Comparison of ENCODE assay signal across 17 cellular contexts in genomic region chr6:168318579-168319278, GRCh38. TPM values are rescaled to one million over a fixed set of nuclear protein-coding genes. Genes with fewer than 3 reads are reported as not detected.
DNase-seq lines count a peak whose midpoint lies in the region; ATAC-seq, FAIRE-seq and TF ChIP-seq lines count a peak whose summit lies in the region.
"Had no signal": no experiment of that assay in that cellular context is flagged by ENCODE, and none has a peak within 500 bp of the region (broad histone marks: within the 10 kb centered on the region; RNA-seq: fewer than 3 reads in every experiment).

No MANE protein-coding gene starts in this region.

- POLR2A ChIA-PET in A549 (lab: Yijun Ruan, JAX), result no interaction called here

- CTCF ChIA-PET in A549 (lab: Yijun Ruan, JAX), result no interaction called here

- no peak for TF ChIP-seq RAD21 in A549 (conservative IDR thresholded peaks at IDR 0.05 in 1 of 2, IDR thresholded peaks at IDR 0.05 in 1 of 2)

- H3K4me2 ChIP-seq in A549, result peak overlapping the region; percentile 94

- peaks cover 18% of the 10 kb centered on the region for H3K27me3 Mint-ChIP-seq in chondrocyte (ENCODE audit: low read depth)
- peaks cover 43% of the 10 kb centered on the region for H3K27me3 Mint-ChIP-seq in osteocyte (ENCODE audit: unreplicated experiment)

- WGBS in A549 (ENCODE audit: missing lambda C conversion rate), result 79% methylated on average over 33 of the region's 33 CpGs

- H3K27ac Mint-ChIP-seq in chondrocyte (ENCODE audit: unreplicated experiment) (peak overlapping the region; percentile 27), osteocyte (ENCODE audit: unreplicated experiment) (no peak overlapping the region)

- peak in 1 of 2 experiments; percentile 22; a peak in 3 of 6 replicates for ATAC-seq in A549
- ATAC-seq: GM12878, PC-3 had no signal

- H3K9ac ChIP-seq in iPS-20b (ENCODE audit: low read depth, low read length), result peak overlapping the region; percentile 41

- no peak for TF ChIP-seq CTCF in A549 (IDR thresholded peaks at IDR 0.05)
- TF ChIP-seq CTCF in chondrocyte (IDR thresholded peaks at IDR 0.05), result no peak
- no peak for TF ChIP-seq CTCF in osteocyte (IDR thresholded peaks at IDR 0.05)

- no peak for DNase-seq in A549 (ENCODE audit: low read depth in 1 of 2, low spot score in 1 of 2)
- DNase-seq in chondrocyte (ENCODE audit: low spot score), result no peak
- DNase-seq in osteocyte (ENCODE audit: extremely low spot score, unreplicated experiment), result peak; percentile 36
- DNase-seq in NCI-H187 treated with DMSO at 0.1 percent for 48 hours (lab: John Stamatoyannopoulos, UW), result no peak
- no peak for DNase-seq in NCI-H1105 treated with DMSO at 0.1 percent for 48 hours (lab: John Stamatoyannopoulos, UW)
- DNase-seq in NCI-H69 (lab: John Stamatoyannopoulos, UW), result no peak
- no peak for DNase-seq in NOMO-1 (lab: John Stamatoyannopoulos, UW; ENCODE audit: unreplicated experiment in 2 of 2)
- DNase-seq: activated CD4-positive, alpha-beta T cell treated with anti-CD3 and anti-CD28 coated beads for 4 hours; activated gamma-delta T cell; PC-3; stimulated activated CD8-positive, alpha-beta memory T cell treated with anti-CD3 and anti-CD28 coated beads, Interleukin-4, amount 100 ng/mL, for 48 hours had no signal

- TF ChIP-seq EP300 in A549 (IDR thresholded peaks at IDR 0.05), result no peak

- H3K4me3 Mint-ChIP-seq in chondrocyte (ENCODE audit: unreplicated experiment) (peak overlapping the region; percentile 67), osteocyte (ENCODE audit: unreplicated experiment) (peak overlapping the region; percentile 56)

- H3K4me1 Mint-ChIP-seq in chondrocyte (ENCODE audit: low read depth), result peaks cover 36% of the 10 kb centered on the region
- H3K4me1 Mint-ChIP-seq in osteocyte (ENCODE audit: unreplicated experiment), result peaks cover 25% of the 10 kb centered on the region

- H3K4me1 ChIP-seq in A549 (0 out of 3 replicates have a peak, but pooled peaks cover 4% of the 10 kb centered on the region), iPS-20b (ENCODE audit: insufficient read depth, low read length) (peaks cover 22% of the 10 kb centered on the region; the same call in 1 of the 2 replicates)

- peaks cover 5% of the 10 kb centered on the region for H3K36me3 Mint-ChIP-seq in chondrocyte (ENCODE audit: low read depth)
- no peaks in the 10 kb centered on the region for H3K36me3 Mint-ChIP-seq in osteocyte (ENCODE audit: unreplicated experiment)

- no peak for FAIRE-seq in A549 (lab: Jason Lieb, UNC)
- FAIRE-seq: GM12878 had no signal

- H3K9me3 Mint-ChIP-seq in chondrocyte (ENCODE audit: low read depth) (peaks cover 8% of the 10 kb centered on the region), osteocyte (ENCODE audit: unreplicated experiment) (peaks cover 10% of the 10 kb centered on the region)

- peaks cover 62% of the 10 kb centered on the region for H3K27me3 ChIP-seq in iPS-20b (ENCODE audit: insufficient read depth, low read length)

- H3K27ac ChIP-seq in A549 (peak overlapping the region in 1 of 2 experiments; percentile 86; a peak in 1 of 6 replicates), iPS-20b (ENCODE audit: low read length) (no peak overlapping the region)
- H3K27ac ChIP-seq: neutrophil had no signal

- peak overlapping the region; percentile 72; the same call in 1 of the 3 replicates for H3K4me3 ChIP-seq in A549
- H3K4me3 ChIP-seq in iPS-20b (ENCODE audit: low read length), result peak overlapping the region; percentile 73
- H3K4me3 ChIP-seq: GM12878 had no signal

- TF ChIP-seq POLR2A in A549 (IDR thresholded peaks at IDR 0.05; ENCODE audit: low read length), result no peak

- H3K9me3 ChIP-seq in A549 (peaks cover 8% of the 10 kb centered on the region; the same call in 2 of the 3 replicates), iPS-20b (ENCODE audit: insufficient read depth, low read depth, low read length) (peaks cover 6% of the 10 kb centered on the region; the same call in 1 of the 2 replicates)
- H3K9me3 ChIP-seq: neutrophil had no signal

- H3K36me3 ChIP-seq in iPS-20b (ENCODE audit: insufficient read depth, low read depth, low read length), result no peaks in the 10 kb centered on the region
- H3K36me3 ChIP-seq: neutrophil had no signal

TF ChIP-seq in A549, 52 proteins besides CTCF, POLR2A, EP300 and RAD21:
- no peak for TF ChIP-seq NFE2L2 (conservative IDR thresholded peaks at IDR 0.05; ENCODE audit: low read length)
- TF ChIP-seq JUNB (IDR thresholded peaks at IDR 0.05), result no peak
- TF ChIP-seq TP53 (CRISPR knock-in tag; IDR thresholded peaks at IDR 0.05), result no peak
- no peak for TF ChIP-seq SMC3 (IDR thresholded peaks at IDR 0.05)
- TF ChIP-seq ZNF302 (CRISPR knock-in tag; IDR thresholded peaks at IDR 0.05), result no peak
- no peak for TF ChIP-seq CHD2 (IDR thresholded peaks at IDR 0.05; ENCODE audit: low read length, partially characterized antibody)
- TF ChIP-seq ATOH8 (CRISPR knock-in tag; IDR thresholded peaks at IDR 0.05; ENCODE audit: low read depth), result no peak
- TF ChIP-seq CBX8 (IDR thresholded peaks at IDR 0.05), result no peak

RNA-seq across cellular contexts. Expression of gene DACT2, which starts 0.8 kb away (rescaled TPM):
- polyA plus RNA-seq in A549 (2011; rRNA removed) (0.63 and 0.97 TPM in 2 replicates), A549 (2017; fragmentation: RNase III; extraction: RNeasy Plus Mini Kit Qiagen cat#74134 plus additional on column Dnase treatment) (0.85 to 1.5 TPM (median 1.5 TPM) in 3 replicates)
- polyA plus RNA-seq in A549 (2012; cell fraction: cytosol; rRNA removed), result 0.46 and 0.87 TPM in 2 replicates
- 1.3 and 1.8 TPM in 2 replicates for polyA plus RNA-seq in A549 (2012; cell fraction: nucleus; rRNA removed)
- 0.78 and 1.3 TPM in 2 replicates for polyA minus RNA-seq in A549 (2011; rRNA and poly(A)+ RNA removed)
- total RNA-seq in chondrocyte (1.4 to 4.6 TPM (median 4.5 TPM) in 3 replicates), osteocyte (0.94 and 1.4 TPM in 2 replicates)
- total RNA-seq: GM12878, H4, MCF 10A, PC-3 had no signal
- polyA plus RNA-seq: AG04450, GM12878 had no signal
